32 cellular contexts compared by ENCODE assay signal in genomic region chr18:36322734-36323133, GRCh38. TPM values are rescaled to one million over a fixed set of nuclear protein-coding genes. Genes with fewer than 3 reads are reported as not detected.
"Had no signal": no experiment of that assay in that cellular context is flagged by ENCODE, and none has a peak within 500 bp of the region (broad histone marks: within the 10 kb centered on the region; RNA-seq: fewer than 3 reads in every experiment).

No MANE protein-coding gene starts in this region.

- H3K4me1 ChIP-seq: body of pancreas, breast epithelium, SJCRH30 had no signal

- H3K9me3 ChIP-seq: body of pancreas, SJCRH30 had no signal

- H3K36me3 ChIP-seq: adrenal gland, breast epithelium, MG63, SJCRH30 had no signal

- H3K27me3 ChIP-seq: adrenal gland, body of pancreas, breast epithelium, MG63, SJCRH30 had no signal

- H2AFZ ChIP-seq: PC-9 had no signal

- DNase-seq: activated CD4-positive, alpha-beta memory T cell treated with anti-CD3 and anti-CD28 coated beads for 36 hours; activated CD4-positive, alpha-beta T cell treated with anti-CD3 and anti-CD28 coated beads for 36 hours; activated CD4-positive, alpha-beta T cell treated with anti-CD3 and anti-CD28 coated beads, Interleukin-2, amount 50 U/mL, for 1 hour; activated CD8-positive, alpha-beta memory T cell treated with anti-CD3 and anti-CD28 coated beads, Interleukin-2, amount 50 U/mL, for 4 hours; activated gamma-delta T cell treated with Interleukin-2 at 50 U/mL for 16 hours; activated naive CD4-positive, alpha-beta T cell treated with anti-CD3 and anti-CD28 coated beads for 36 hours; activated T-cell treated with anti-CD3 and anti-CD28 coated beads for 4 hours; activated T-cell treated with anti-CD3 and anti-CD28 coated beads, Interleukin-2, amount 50 U/mL, for 4 hours; body of pancreas; central memory CD4-positive, alpha-beta T cell; Kasumi-1; KG1; MG63; NCI-H1048; NCI-H1105 treated with DMSO at 0.1 percent for 48 hours; NCI-H1436; NCI-H1694; NCI-H1930; NCI-H345; NCI-H524 treated with DMSO at 0.1 percent for 48 hours; NK-92 treated with Interleukin-12 subunit alpha and Interleukin-12 subunit beta, amount 100 ng/mL, for 24 hours; PC-9; SHP77; SJCRH30; T1000 had no signal

- H3K27ac ChIP-seq: adrenal gland, body of pancreas, breast epithelium, PC-9, SJCRH30, SK-N-MC had no signal

- H3K4me3 ChIP-seq: adrenal gland, body of pancreas, breast epithelium, MG63, PC-9, SJCRH30, SK-N-MC had no signal

RNA-seq across cellular contexts. Expression of gene FHOD3, which starts 25.2 kb away (rescaled TPM):
- total RNA-seq: activated CD4-positive, alpha-beta memory T cell treated with anti-CD3 and anti-CD28 coated beads for 36 hours; activated CD4-positive, alpha-beta T cell treated with anti-CD3 and anti-CD28 coated beads for 36 hours; activated naive CD4-positive, alpha-beta T cell treated with anti-CD3 and anti-CD28 coated beads for 36 hours; activated naive CD4-positive, alpha-beta T cell treated with anti-CD3 and anti-CD28 coated beads, Interleukin-2, amount 50 U/mL, for 72 hours; activated T-helper 1 cell treated with anti-CD3 and anti-CD28 coated beads, Interleukin-12 subunit alpha, Interleukin-12 subunit beta, Interleukin-2, Interleukin-4 antibody, amounts not matched to agents 30 ng/mL and 10 ng/mL and 1 ng/mL, durations not matched to agents 14 hours and 24 hours and 36 hours; T-helper 1 cell treated with Interleukin-12 subunit alpha and Interleukin-12 subunit beta and Interleukin-4 antibody, amounts not matched to agents 30 ng/mL and 1 ng/mL, for 36 hours; T-helper 2 cell treated with Interferon-gamma antibody and Interleukin-4, amounts not matched to agents 100 ng/mL and 5 ng/mL, for 36 hours had no signal
